ENCODE assay signal across 25 cellular contexts in the genomic region with DNA sequence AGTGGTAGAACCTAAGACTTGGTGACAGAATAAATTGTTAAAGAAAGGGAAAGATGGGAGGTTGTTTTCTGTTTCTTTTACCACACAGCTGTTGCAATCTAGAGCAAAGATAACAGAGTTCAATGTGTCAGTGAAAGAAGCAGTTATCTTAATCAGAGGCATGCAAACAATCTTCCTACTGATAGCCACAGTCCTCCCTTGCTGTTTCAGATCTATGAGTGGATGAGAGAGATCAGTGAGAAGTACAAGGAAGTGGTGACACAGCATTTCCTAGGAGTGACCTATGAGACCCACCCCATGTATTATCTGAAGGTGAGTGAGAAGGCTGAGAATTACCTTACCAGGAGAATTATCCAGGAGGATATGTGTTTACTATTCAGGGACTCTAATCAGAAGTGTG. TPM values are rescaled to one million over a fixed set of nuclear protein-coding genes. Genes with fewer than 3 reads are reported as not detected.
"Had no signal": no experiment of that assay in that cellular context is flagged by ENCODE, and none has a peak within 500 bp of the region (broad histone marks: within the 10 kb centered on the region; RNA-seq: fewer than 3 reads in every experiment).

No MANE protein-coding gene starts in this region.

- DNase-seq: activated CD4-positive, alpha-beta T cell treated with anti-CD3 and anti-CD28 coated beads for 48 hours; activated CD8-positive, alpha-beta memory T cell treated with anti-CD3 and anti-CD28 coated beads, Interleukin-2, amount 50 U/mL, for 4 hours; activated CD8-positive, alpha-beta T cell treated with anti-CD3 and anti-CD28 coated beads, Interleukin-2, amount 10 ng/mL, durations not matched to agents 7 days and 5 days; activated effector memory CD4-positive, alpha-beta T cell treated with anti-CD3 and anti-CD28 coated beads, Interleukin-2, amount 50 U/mL, for 16 hours; activated T-cell treated with anti-CD3 and anti-CD28 coated beads, Interleukin-2, amount 50 U/mL, for 48 hours; amygdala; effector memory CD4-positive, alpha-beta T cell; heart right ventricle; islet precursor cell; left lung; nucleus accumbens; posterior cingulate gyrus; retina; stimulated activated CD4-positive, alpha-beta T cell treated with anti-CD3 and anti-CD28 coated beads, Interleukin-4, amount 100 ng/mL, for 4 hours; stimulated activated CD8-positive, alpha-beta memory T cell treated with anti-CD3 and anti-CD28 coated beads, Interleukin-4, amount 100 ng/mL, for 48 hours; stimulated activated naive CD4-positive, alpha-beta T cell treated with Interleukin-2 at 50 U/mL for 16 hours; transverse colon had no signal

- H3K36me3 ChIP-seq: gastroesophageal sphincter, heart right ventricle, left lung, transverse colon had no signal

- H3K9me3 ChIP-seq: gastroesophageal sphincter had no signal

- H3K4me1 ChIP-seq: gastroesophageal sphincter, heart right ventricle, left lung, transverse colon had no signal

- H3K27me3 ChIP-seq: gastroesophageal sphincter, heart right ventricle, left lung, transverse colon had no signal

- H3K4me3 ChIP-seq: gastroesophageal sphincter, heart right ventricle, left lung, skin epidermis, transverse colon had no signal

- ATAC-seq: activated CD8-positive, alpha-beta T cell treated with anti-CD3 and anti-CD28 coated beads, Interleukin-2, amount 10 ng/mL, durations not matched to agents 7 days and 5 days; activated naive CD4-positive, alpha-beta T cell treated with anti-CD3 and anti-CD28 coated beads, Interleukin-2, amount 50 U/mL, for 72 hours; gastroesophageal sphincter; heart right ventricle; left lung; WTC11 had no signal

- H3K27ac ChIP-seq: epithelial cell of prostate, gastroesophageal sphincter, heart right ventricle, left lung, skin epidermis, transverse colon had no signal

RNA-seq across cellular contexts. Expression of gene CPO, which starts 15.9 kb away (rescaled TPM):
- total RNA-seq: activated CD8-positive, alpha-beta T cell treated with anti-CD3 and anti-CD28 coated beads, Interleukin-2, amount 10 ng/mL, durations not matched to agents 7 days and 5 days; activated naive CD4-positive, alpha-beta T cell treated with anti-CD3 and anti-CD28 coated beads, Interleukin-2, amount 50 U/mL, for 72 hours; cerebellum; natural killer cell treated with Interleukin-12 subunit alpha and Interleukin-12 subunit beta and Interleukin-15 and Interleukin-18, amount 100 ng/mL, for 72 hours; T-helper 1 cell treated with Interleukin-12 subunit alpha and Interleukin-12 subunit beta and Interleukin-4 antibody, amounts not matched to agents 30 ng/mL and 1 ng/mL, for 36 hours; transverse colon had no signal
